Comparison of ENCODE assay signal across 8 cellular contexts in the genomic region with DNA sequence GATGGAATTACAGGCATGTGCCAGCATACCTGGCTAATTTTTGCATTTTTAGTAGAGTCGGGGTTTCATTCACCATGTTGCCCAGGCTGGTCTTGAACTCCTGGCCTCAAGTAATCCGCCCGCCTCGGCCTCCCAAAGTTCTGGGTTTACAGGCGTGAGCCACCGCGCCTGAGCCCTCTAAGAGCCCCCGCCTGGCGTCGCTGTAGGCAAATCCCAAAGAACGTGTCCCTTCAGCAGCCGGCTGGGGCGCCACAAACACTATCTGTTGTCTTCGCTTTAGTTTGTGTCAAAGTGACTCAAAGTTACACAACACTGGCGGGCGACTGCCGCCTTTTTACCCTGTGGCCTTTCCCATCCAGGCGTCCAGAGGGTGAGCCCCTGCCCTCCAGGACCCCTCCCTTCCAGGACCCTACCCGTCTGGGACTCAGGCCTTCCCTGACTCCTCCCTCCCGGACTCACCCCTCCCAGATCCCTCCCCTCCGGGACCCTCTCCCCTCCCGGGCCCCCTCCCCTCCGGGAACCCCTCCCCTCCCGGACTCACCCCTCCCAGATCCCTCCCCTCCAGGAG. TPM values are rescaled to one million over a fixed set of nuclear protein-coding genes. Genes with fewer than 3 reads are reported as not detected.
DNase-seq lines count a peak whose midpoint lies in the region; ATAC-seq and TF ChIP-seq lines count a peak whose summit lies in the region.

No MANE protein-coding gene starts in this region.

- peak; percentile 92 for DNase-seq in GM10266 (ENCODE audit: extremely low spot score)
- peak; percentile 70 for DNase-seq in NCI-H1436 treated with DMSO at 0.1 percent for 48 hours (lab: John Stamatoyannopoulos, UW)
- DNase-seq in T-cell, result peak; percentile 69 to 92 (median 86)
- peak; percentile 84 for DNase-seq in amniotic epithelial cell (ENCODE audit: low read depth)
- DNase-seq in left ventricle myocardium superior, result peak; percentile 95
- DNase-seq in progenitor cell of endocrine pancreas (ENCODE audit: low spot score, unreplicated experiment), result peak; percentile 73
- DNase-seq in upper lobe of right lung, result peak; percentile 95

- H3K27me3 ChIP-seq in upper lobe of right lung, result no peaks in the 10 kb centered on the region

- peak overlapping the region; percentile 92 to 97 (median 94) for H3K4me3 Mint-ChIP-seq in T-cell
- peak overlapping the region; percentile 78 for H3K4me3 Mint-ChIP-seq in progenitor cell of endocrine pancreas (ENCODE audit: low read depth)

- CTCF ChIA-PET in T-cell (lab: Charles Lee), result interaction anchor here (0.5 to 1.0 kb wide), 4 partner anchors 81 to 1953 kb away, joined by 3 to 4 read pairs (median 3); no protein-coding TSS in a partner anchor

- intact Hi-C loops in left ventricle myocardium superior (cut with micrococcal nuclease) (loop anchor here (5.0 kb wide), 1 partner anchor 80 kb away; no protein-coding TSS in a partner anchor), upper lobe of right lung (cut with DNase I) (loop anchor here (5.0 kb wide), 1 partner anchor 75 kb away; no protein-coding TSS in a partner anchor)

- H3K27me3 Mint-ChIP-seq in T-cell (no peaks in the 10 kb centered on the region), progenitor cell of endocrine pancreas (no peaks in the 10 kb centered on the region)

- POLR2A ChIA-PET in T-cell (lab: Charles Lee), result interaction anchor here in 1 of 2 donors (0.6 to 0.9 kb wide), 2 partner anchors 22 to 82 kb away, joined by 5 to 6 read pairs; no protein-coding TSS in a partner anchor

- no peaks in the 10 kb centered on the region for H3K9me3 ChIP-seq in upper lobe of right lung

- H3K27ac ChIP-seq in upper lobe of right lung, result peak overlapping the region; percentile 97

- peak overlapping the region; percentile 97 to 99 for H3K27ac Mint-ChIP-seq in T-cell
- peak overlapping the region; percentile 97 for H3K27ac Mint-ChIP-seq in progenitor cell of endocrine pancreas

- peaks cover 29 to 32% (median 29%) of the 10 kb centered on the region in 3 donors for H3K4me1 Mint-ChIP-seq in T-cell
- peaks cover 15% of the 10 kb centered on the region for H3K4me1 Mint-ChIP-seq in progenitor cell of endocrine pancreas (ENCODE audit: low read depth)

- ATAC-seq in HG02840 (IDR thresholded peaks at IDR 0.05; ENCODE audit: low FRiP score, unreplicated experiment), result peak; percentile 32
- ATAC-seq in T-cell (replicated peaks in 1 of 4), result peak; percentile 41 to 57 (median 54)
- ATAC-seq in left ventricle myocardium superior, result peak; percentile 76
- peak; percentile 72 for ATAC-seq in upper lobe of right lung

- peaks cover 22% of the 10 kb centered on the region for H3K4me1 ChIP-seq in upper lobe of right lung

- no peaks in the 10 kb centered on the region for H3K9me3 Mint-ChIP-seq in T-cell
- H3K9me3 Mint-ChIP-seq in progenitor cell of endocrine pancreas (ENCODE audit: low read depth), result no peaks in the 10 kb centered on the region

- H3K36me3 Mint-ChIP-seq in T-cell (peaks cover 7% of the 10 kb centered on the region), progenitor cell of endocrine pancreas (ENCODE audit: insufficient read depth) (peaks cover 1% of the 10 kb centered on the region)

- peaks cover 23% of the 10 kb centered on the region for H3K36me3 ChIP-seq in upper lobe of right lung

- peak overlapping the region; percentile 83 for H3K4me3 ChIP-seq in upper lobe of right lung

- TF ChIP-seq CTCF in GM10266 (IDR thresholded peaks at IDR 0.05; ENCODE audit: control insufficient read depth, insufficient read depth, low read depth, missing control alignments) (peak; percentile 94), progenitor cell of endocrine pancreas (IDR thresholded peaks at IDR 0.05; ENCODE audit: unreplicated experiment) (peak; percentile 88), upper lobe of right lung (IDR thresholded peaks at IDR 0.05) (peak; percentile 92)

RNA-seq across cellular contexts. Expression of a gene that starts 0.9 kb away (rescaled TPM):
- total RNA-seq in T-cell, result 10 to 100 TPM; 44.7 to 80.3 (median 72.9) TPM
- total RNA-seq in left ventricle myocardium superior, result 75.5 TPM
- total RNA-seq in progenitor cell of endocrine pancreas, result 66.2 and 67.1 TPM in 2 replicates
- total RNA-seq in upper lobe of right lung, result 73.4 TPM

Comparison
In these comparisons a context has a peak if more than half of its experiments do, and no peak if none do; other contexts are left out.
1. Peak in every context shown above with its lines: DNase-seq, ATAC-seq, H3K4me3 ChIP-seq and H3K27ac ChIP-seq.